1 cellular context compared by ENCODE assay signal in the genomic region with DNA sequence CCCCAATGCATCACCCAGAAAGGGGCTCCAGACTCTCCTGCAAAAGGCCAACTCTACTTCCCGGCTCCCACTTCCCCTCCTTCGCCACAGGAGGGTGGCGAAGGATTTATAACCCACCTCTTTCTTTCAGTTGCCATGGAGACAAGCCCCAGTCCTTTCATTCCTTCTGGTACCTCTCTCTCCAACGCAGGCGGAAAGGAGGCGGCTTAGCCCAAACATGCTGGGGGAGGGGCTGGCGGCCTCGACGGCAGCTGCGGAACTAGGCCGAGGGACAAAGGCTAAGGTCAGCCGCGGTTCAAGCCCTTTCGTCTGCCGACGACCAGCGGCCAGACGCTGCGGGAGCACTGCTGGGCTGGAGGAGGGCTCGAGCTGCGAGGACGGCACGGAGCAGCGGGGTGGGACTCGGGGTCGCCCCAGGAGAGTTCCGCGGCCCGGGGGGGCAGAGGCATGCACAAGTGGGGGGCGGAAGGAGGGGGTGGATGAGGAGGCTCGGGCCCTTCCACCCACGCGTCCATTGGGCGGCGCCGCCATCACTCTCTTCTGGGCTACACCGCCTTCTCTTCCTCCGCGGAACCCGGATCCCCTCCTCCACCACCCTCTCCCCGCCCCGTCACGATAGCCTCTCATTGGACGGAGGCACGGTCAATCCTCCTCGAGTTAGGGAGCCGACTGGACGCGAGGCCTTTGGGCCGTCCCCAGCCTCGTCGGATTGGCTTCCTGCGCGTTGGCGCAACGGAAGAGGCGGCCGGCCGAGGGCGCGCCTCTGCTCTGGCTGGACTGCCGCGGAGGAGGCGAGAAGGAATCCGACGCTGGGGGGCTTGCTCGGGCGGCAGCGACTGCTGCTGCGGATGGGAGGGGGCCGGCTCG.
TF ChIP-seq lines count a peak whose summit lies in the region.

A gene (plus strand): TSS at position 766 of the 867 bp plus-strand sequence.

TF ChIP-seq in HepG2, 621 proteins besides CTCF, POLR2A, EP300 and RAD21 (continued from another document and continues in another):
- TF ChIP-seq, protein P1, sequence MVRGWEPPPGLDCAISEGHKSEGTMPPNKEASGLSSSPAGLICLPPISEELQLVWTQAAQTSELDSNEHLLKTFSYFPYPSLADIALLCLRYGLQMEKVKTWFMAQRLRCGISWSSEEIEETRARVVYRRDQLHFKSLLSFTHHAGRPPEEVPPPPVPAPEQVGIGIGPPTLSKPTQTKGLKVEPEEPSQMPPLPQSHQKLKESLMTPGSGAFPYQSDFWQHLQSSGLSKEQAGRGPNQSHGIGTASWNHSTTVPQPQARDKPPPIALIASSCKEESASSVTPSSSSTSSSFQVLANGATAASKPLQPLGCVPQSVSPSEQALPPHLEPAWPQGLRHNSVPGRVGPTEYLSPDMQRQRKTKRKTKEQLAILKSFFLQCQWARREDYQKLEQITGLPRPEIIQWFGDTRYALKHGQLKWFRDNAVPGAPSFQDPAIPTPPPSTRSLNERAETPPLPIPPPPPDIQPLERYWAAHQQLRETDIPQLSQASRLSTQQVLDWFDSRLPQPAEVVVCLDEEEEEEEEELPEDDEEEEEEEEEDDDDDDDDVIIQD (CRISPR knock-in tag; IDR thresholded peaks at IDR 0.05; ENCODE audit: low read depth) = peak; percentile 48; the same call in 1 of the 2 replicates
- TF ChIP-seq, protein P2, sequence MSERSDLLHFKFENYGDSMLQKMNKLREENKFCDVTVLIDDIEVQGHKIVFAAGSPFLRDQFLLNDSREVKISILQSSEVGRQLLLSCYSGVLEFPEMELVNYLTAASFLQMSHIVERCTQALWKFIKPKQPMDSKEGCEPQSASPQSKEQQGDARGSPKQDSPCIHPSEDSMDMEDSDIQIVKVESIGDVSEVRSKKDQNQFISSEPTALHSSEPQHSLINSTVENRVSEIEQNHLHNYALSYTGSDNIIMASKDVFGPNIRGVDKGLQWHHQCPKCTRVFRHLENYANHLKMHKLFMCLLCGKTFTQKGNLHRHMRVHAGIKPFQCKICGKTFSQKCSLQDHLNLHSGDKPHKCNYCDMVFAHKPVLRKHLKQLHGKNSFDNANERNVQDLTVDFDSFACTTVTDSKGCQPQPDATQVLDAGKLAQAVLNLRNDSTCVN (CRISPR knock-in tag; IDR thresholded peaks at IDR 0.05; ENCODE audit: borderline replicate concordance) = peak; percentile 76; the same call in 1 of the 2 replicates
- TF ChIP-seq, protein P3, sequence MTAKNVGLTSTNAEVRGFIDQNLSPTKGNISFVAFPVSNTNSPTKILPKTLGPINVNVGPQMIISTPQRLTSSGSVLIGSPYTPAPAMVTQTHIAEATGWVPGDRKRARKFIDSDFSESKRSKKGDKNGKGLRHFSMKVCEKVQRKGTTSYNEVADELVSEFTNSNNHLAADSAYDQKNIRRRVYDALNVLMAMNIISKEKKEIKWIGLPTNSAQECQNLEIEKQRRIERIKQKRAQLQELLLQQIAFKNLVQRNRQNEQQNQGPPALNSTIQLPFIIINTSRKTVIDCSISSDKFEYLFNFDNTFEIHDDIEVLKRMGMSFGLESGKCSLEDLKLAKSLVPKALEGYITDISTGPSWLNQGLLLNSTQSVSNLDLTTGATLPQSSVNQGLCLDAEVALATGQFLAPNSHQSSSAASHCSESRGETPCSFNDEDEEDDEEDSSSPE (CRISPR knock-in tag; IDR thresholded peaks at IDR 0.05) = peak; percentile 82
- TF ChIP-seq, protein P4, sequence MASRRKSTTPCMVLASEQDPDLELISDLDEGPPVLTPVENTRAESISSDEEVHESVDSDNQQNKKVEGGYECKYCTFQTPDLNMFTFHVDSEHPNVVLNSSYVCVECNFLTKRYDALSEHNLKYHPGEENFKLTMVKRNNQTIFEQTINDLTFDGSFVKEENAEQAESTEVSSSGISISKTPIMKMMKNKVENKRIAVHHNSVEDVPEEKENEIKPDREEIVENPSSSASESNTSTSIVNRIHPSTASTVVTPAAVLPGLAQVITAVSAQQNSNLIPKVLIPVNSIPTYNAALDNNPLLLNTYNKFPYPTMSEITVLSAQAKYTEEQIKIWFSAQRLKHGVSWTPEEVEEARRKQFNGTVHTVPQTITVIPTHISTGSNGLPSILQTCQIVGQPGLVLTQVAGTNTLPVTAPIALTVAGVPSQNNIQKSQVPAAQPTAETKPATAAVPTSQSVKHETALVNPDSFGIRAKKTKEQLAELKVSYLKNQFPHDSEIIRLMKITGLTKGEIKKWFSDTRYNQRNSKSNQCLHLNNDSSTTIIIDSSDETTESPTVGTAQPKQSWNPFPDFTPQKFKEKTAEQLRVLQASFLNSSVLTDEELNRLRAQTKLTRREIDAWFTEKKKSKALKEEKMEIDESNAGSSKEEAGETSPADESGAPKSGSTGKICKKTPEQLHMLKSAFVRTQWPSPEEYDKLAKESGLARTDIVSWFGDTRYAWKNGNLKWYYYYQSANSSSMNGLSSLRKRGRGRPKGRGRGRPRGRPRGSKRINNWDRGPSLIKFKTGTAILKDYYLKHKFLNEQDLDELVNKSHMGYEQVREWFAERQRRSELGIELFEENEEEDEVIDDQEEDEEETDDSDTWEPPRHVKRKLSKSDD (CRISPR knock-in tag; IDR thresholded peaks at IDR 0.05; ENCODE audit: low read depth) = peak; percentile 89
- TF ChIP-seq ZNF589 (CRISPR knock-in tag; conservative IDR thresholded peaks at IDR 0.05) (peak; percentile 83), ZSCAN12 (CRISPR knock-in tag; IDR thresholded peaks at IDR 0.05) (no peak), MIXL1 (CRISPR knock-in tag; IDR thresholded peaks at IDR 0.05) (peak; percentile 69; the same call in 1 of the 2 replicates), KDM2A (CRISPR knock-in tag; IDR thresholded peaks at IDR 0.05; ENCODE audit: borderline replicate concordance, low read depth) (peak; percentile 99), SRSF4 (IDR thresholded peaks at IDR 0.05; ENCODE audit: low read depth, low read length, poor library complexity, severe bottlenecking) (no peak), ZNF468 (CRISPR knock-in tag; IDR thresholded peaks at IDR 0.05) (no peak), ZNF83 (CRISPR knock-in tag; IDR thresholded peaks at IDR 0.05; ENCODE audit: borderline replicate concordance) (peak; percentile 93), ZBTB21 (CRISPR knock-in tag; IDR thresholded peaks at IDR 0.05) (no peak; the same call in none of the 2 replicates), FOXA1 (IDR thresholded peaks at IDR 0.05) (no peak), FOXA1 (CRISPR knock-in tag; IDR thresholded peaks at IDR 0.05) (peak; percentile 31), SOX5 (CRISPR knock-in tag; IDR thresholded peaks at IDR 0.05; ENCODE audit: borderline replicate concordance) (no peak; the same call in 1 of the 2 replicates), ZNF350 (CRISPR knock-in tag; IDR thresholded peaks at IDR 0.05; ENCODE audit: borderline replicate concordance, low read depth) (peak; percentile 99), SMARCC2 (IDR thresholded peaks at IDR 0.05) (no peak)
- TF ChIP-seq, protein P5, sequence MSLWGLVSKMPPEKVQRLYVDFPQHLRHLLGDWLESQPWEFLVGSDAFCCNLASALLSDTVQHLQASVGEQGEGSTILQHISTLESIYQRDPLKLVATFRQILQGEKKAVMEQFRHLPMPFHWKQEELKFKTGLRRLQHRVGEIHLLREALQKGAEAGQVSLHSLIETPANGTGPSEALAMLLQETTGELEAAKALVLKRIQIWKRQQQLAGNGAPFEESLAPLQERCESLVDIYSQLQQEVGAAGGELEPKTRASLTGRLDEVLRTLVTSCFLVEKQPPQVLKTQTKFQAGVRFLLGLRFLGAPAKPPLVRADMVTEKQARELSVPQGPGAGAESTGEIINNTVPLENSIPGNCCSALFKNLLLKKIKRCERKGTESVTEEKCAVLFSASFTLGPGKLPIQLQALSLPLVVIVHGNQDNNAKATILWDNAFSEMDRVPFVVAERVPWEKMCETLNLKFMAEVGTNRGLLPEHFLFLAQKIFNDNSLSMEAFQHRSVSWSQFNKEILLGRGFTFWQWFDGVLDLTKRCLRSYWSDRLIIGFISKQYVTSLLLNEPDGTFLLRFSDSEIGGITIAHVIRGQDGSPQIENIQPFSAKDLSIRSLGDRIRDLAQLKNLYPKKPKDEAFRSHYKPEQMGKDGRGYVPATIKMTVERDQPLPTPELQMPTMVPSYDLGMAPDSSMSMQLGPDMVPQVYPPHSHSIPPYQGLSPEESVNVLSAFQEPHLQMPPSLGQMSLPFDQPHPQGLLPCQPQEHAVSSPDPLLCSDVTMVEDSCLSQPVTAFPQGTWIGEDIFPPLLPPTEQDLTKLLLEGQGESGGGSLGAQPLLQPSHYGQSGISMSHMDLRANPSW (CRISPR knock-in tag; IDR thresholded peaks at IDR 0.05; ENCODE audit: borderline replicate concordance) = no peak; the same call in 1 of the 2 replicates
- TF ChIP-seq, protein P6, sequence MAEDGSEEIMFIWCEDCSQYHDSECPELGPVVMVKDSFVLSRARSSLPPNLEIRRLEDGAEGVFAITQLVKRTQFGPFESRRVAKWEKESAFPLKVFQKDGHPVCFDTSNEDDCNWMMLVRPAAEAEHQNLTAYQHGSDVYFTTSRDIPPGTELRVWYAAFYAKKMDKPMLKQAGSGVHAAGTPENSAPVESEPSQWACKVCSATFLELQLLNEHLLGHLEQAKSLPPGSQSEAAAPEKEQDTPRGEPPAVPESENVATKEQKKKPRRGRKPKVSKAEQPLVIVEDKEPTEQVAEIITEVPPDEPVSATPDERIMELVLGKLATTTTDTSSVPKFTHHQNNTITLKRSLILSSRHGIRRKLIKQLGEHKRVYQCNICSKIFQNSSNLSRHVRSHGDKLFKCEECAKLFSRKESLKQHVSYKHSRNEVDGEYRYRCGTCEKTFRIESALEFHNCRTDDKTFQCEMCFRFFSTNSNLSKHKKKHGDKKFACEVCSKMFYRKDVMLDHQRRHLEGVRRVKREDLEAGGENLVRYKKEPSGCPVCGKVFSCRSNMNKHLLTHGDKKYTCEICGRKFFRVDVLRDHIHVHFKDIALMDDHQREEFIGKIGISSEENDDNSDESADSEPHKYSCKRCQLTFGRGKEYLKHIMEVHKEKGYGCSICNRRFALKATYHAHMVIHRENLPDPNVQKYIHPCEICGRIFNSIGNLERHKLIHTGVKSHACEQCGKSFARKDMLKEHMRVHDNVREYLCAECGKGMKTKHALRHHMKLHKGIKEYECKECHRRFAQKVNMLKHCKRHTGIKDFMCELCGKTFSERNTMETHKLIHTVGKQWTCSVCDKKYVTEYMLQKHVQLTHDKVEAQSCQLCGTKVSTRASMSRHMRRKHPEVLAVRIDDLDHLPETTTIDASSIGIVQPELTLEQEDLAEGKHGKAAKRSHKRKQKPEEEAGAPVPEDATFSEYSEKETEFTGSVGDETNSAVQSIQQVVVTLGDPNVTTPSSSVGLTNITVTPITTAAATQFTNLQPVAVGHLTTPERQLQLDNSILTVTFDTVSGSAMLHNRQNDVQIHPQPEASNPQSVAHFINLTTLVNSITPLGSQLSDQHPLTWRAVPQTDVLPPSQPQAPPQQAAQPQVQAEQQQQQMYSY (CRISPR knock-in tag; IDR thresholded peaks at IDR 0.05) = no peak; the same call in 1 of the 2 replicates
- TF ChIP-seq, protein P7, sequence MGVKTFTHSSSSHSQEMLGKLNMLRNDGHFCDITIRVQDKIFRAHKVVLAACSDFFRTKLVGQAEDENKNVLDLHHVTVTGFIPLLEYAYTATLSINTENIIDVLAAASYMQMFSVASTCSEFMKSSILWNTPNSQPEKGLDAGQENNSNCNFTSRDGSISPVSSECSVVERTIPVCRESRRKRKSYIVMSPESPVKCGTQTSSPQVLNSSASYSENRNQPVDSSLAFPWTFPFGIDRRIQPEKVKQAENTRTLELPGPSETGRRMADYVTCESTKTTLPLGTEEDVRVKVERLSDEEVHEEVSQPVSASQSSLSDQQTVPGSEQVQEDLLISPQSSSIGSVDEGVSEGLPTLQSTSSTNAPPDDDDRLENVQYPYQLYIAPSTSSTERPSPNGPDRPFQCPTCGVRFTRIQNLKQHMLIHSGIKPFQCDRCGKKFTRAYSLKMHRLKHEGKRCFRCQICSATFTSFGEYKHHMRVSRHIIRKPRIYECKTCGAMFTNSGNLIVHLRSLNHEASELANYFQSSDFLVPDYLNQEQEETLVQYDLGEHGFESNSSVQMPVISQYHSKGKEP (CRISPR knock-in tag; IDR thresholded peaks at IDR 0.05) = peak; percentile 73
- TF ChIP-seq, protein P8, sequence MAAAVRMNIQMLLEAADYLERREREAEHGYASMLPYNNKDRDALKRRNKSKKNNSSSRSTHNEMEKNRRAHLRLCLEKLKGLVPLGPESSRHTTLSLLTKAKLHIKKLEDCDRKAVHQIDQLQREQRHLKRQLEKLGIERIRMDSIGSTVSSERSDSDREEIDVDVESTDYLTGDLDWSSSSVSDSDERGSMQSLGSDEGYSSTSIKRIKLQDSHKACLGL (CRISPR knock-in tag; IDR thresholded peaks at IDR 0.05) = peak; percentile 90
- TF ChIP-seq, protein P9, sequence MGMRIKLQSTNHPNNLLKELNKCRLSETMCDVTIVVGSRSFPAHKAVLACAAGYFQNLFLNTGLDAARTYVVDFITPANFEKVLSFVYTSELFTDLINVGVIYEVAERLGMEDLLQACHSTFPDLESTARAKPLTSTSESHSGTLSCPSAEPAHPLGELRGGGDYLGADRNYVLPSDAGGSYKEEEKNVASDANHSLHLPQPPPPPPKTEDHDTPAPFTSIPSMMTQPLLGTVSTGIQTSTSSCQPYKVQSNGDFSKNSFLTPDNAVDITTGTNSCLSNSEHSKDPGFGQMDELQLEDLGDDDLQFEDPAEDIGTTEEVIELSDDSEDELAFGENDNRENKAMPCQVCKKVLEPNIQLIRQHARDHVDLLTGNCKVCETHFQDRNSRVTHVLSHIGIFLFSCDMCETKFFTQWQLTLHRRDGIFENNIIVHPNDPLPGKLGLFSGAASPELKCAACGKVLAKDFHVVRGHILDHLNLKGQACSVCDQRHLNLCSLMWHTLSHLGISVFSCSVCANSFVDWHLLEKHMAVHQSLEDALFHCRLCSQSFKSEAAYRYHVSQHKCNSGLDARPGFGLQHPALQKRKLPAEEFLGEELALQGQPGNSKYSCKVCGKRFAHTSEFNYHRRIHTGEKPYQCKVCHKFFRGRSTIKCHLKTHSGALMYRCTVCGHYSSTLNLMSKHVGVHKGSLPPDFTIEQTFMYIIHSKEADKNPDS (CRISPR knock-in tag; IDR thresholded peaks at IDR 0.05) = peak; percentile 75; the same call in 1 of the 2 replicates
- TF ChIP-seq, protein P10, sequence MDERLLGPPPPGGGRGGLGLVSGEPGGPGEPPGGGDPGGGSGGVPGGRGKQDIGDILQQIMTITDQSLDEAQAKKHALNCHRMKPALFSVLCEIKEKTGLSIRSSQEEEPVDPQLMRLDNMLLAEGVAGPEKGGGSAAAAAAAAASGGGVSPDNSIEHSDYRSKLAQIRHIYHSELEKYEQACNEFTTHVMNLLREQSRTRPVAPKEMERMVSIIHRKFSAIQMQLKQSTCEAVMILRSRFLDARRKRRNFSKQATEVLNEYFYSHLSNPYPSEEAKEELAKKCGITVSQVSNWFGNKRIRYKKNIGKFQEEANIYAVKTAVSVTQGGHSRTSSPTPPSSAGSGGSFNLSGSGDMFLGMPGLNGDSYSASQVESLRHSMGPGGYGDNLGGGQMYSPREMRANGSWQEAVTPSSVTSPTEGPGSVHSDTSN (CRISPR knock-in tag; IDR thresholded peaks at IDR 0.05) = peak; percentile 100
